8 cellular contexts compared by ENCODE assay signal in the genomic region with DNA sequence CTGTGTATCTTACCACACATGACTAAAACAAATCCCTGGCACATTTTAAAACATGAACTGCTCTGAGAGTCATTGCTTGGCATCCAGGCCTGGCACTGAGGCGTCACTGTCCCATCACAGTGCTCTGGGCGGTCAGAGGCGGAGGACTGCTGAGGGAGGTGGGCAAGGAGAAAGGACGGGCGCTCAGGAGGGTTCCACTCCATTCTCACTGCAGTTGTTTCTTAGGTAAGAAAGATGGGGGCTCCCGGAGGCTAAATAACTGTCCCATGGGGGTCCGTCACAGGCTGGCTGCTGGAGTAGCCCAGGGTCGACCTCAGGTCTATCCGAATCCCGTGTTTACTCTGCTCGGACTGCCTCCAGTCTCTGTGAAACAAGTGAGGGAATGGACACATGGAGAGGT.
"Had no signal": no experiment of that assay in that cellular context is flagged by ENCODE, and none has a peak within 500 bp of the region (broad histone marks: within the 10 kb centered on the region; RNA-seq: fewer than 3 reads in every experiment).

No MANE protein-coding gene starts in this region.

- FAIRE-seq: G401.6, GM12878, GM12891, GM12892, GM18507, GM19239 had no signal

- DNase-seq: GDM1, GF-D8 had no signal

- ATAC-seq: GM12878 had no signal

- H3K4me3 ChIP-seq: GM12878 had no signal
